10 cellular contexts compared by ENCODE assay signal in genomic region chr19:1177322-1178114, GRCh38. TPM values are rescaled to one million over a fixed set of nuclear protein-coding genes. Genes with fewer than 3 reads are reported as not detected.
A peak's percentile ranks its signal among the peaks of the same experiment; 100 is the strongest.
DNase-seq lines count a peak whose midpoint lies in the region; TF ChIP-seq lines count a peak whose summit lies in the region.
"Had no signal": no experiment of that assay in that cellular context is flagged by ENCODE, and none has a peak within 500 bp of the region (broad histone marks: within the 10 kb centered on the region; RNA-seq: fewer than 3 reads in every experiment).

No MANE protein-coding gene starts in this region.

- CTCF ChIA-PET in PC-9 (lab: Charles Lee) = no interaction called here

- H3K9me2 ChIP-seq in PC-9 (ENCODE audit: insufficient read depth) = no peaks in the 10 kb centered on the region

- H3F3A ChIP-seq in PC-9 (ENCODE audit: insufficient read depth, low read depth) = peaks cover 55% of the 10 kb centered on the region; the same call in 1 of the 2 replicates

- TF ChIP-seq CTCF in PC-9 (conservative IDR thresholded peaks at IDR 0.05) = no peak; the same call in 1 of the 2 replicates

- peak overlapping the region; percentile 77 for H3K9ac ChIP-seq in skeletal muscle satellite cell (ENCODE audit: low read depth, low read length)

- H3K36me3 ChIP-seq in PC-9 (ENCODE audit: low read depth) (no peaks in the 10 kb centered on the region), esophagus (ENCODE audit: control insufficient read depth in 2 of 2, insufficient read depth in 2 of 2, low read length in 1 of 2) (no peaks in the 10 kb centered on the region), skeletal muscle satellite cell (ENCODE audit: insufficient read depth, low read length) (no peaks in the 10 kb centered on the region)

- POLR2A ChIA-PET in PC-9 (lab: Charles Lee; ENCODE audit: unreplicated experiment) = no interaction called here

- H3K27me3 ChIP-seq in PC-9 (ENCODE audit: insufficient read depth, low read depth) (no peaks in the 10 kb centered on the region), esophagus (ENCODE audit: control insufficient read depth in 1 of 2, insufficient read depth in 2 of 2, low read length in 2 of 2) (no peaks in the 10 kb centered on the region), skeletal muscle satellite cell (ENCODE audit: control insufficient read depth, insufficient read depth, low read length) (no peaks in the 10 kb centered on the region)

- peak overlapping the region; percentile 80 for H3K4me2 ChIP-seq in PC-9
- peak overlapping the region; percentile 78 for H3K4me2 ChIP-seq in skeletal muscle satellite cell (ENCODE audit: low read length)

- DNase-seq in GM04503 (ENCODE audit: low read depth) (peak; percentile 94), PC-9 (peak; percentile 82 to 87), mucosa of gallbladder (ENCODE audit: low spot score) (no peak), NCI-H1694 (lab: John Stamatoyannopoulos, UW) (no peak), cerebellar nuclear complex (lab: John Stamatoyannopoulos, UW) (no peak), DMS153 (lab: John Stamatoyannopoulos, UW) (no peak)
- DNase-seq: activated gamma-delta T cell treated with Interleukin-2 at 50 U/mL for 16 hours, NCI-H1436 treated with DMSO at 0.1 percent for 48 hours had no signal

- peaks cover 52% of the 10 kb centered on the region for H3K4me1 ChIP-seq in PC-9 (replicated peaks; ENCODE audit: insufficient read depth)
- H3K4me1 ChIP-seq in esophagus (ENCODE audit: control insufficient read depth in 2 of 2, insufficient read depth in 2 of 2, low read length in 1 of 2) = peaks cover 0 to 18% of the 10 kb centered on the region in 2 donors
- peaks cover 29% of the 10 kb centered on the region for H3K4me1 ChIP-seq in skeletal muscle satellite cell (ENCODE audit: control insufficient read depth, insufficient read depth, low read length)

- TSS peak; percentile 30 for BruUV-seq in PC-9 (replicated peaks; lab: Mats Ljungman, UMichigan)

- H3K9me3 ChIP-seq in PC-9 (ENCODE audit: insufficient read depth, low read depth) = no peaks in the 10 kb centered on the region
- peaks cover 0 to 2% of the 10 kb centered on the region in 2 donors for H3K9me3 ChIP-seq in esophagus (ENCODE audit: control insufficient read depth in 2 of 2, insufficient read depth in 1 of 2, low read depth in 1 of 2, low read length in 1 of 2)
- no peaks in the 10 kb centered on the region for H3K9me3 ChIP-seq in skeletal muscle satellite cell (replicated peaks; ENCODE audit: low read length)

- H3K27ac ChIP-seq in PC-9 (peak overlapping the region; percentile 90), esophagus (ENCODE audit: low read depth in 2 of 2, low read length in 1 of 2) (peak overlapping the region; percentile 84 to 88)

- 33 to 46% methylated on average over 25 of the region's 25 CpGs for WGBS in esophagus, 2 donors

- H3K4me3 ChIP-seq in PC-9 (peak overlapping the region; percentile 36; the same call in 1 of the 2 replicates), esophagus (ENCODE audit: low read depth in 1 of 2, low read length in 2 of 2) (peak overlapping the region in 1 of 2 donors; percentile 7), skeletal muscle satellite cell (ENCODE audit: low read length) (peak overlapping the region; percentile 53)

- H4K20me1 ChIP-seq in PC-9 (ENCODE audit: insufficient read depth) = no peaks in the 10 kb centered on the region

- H3K79me2 ChIP-seq in PC-9 (ENCODE audit: low read depth) = peaks cover 13% of the 10 kb centered on the region

- intact Hi-C loops in PC-9 (cut with micrococcal nuclease; ENCODE audit: unreplicated experiment) = no loop called here

- H2AFZ ChIP-seq in PC-9 = no peak overlapping the region

RNA-seq across cellular contexts. Expression of gene SBNO2, which starts 3.5 kb away (rescaled TPM):
- total RNA-seq in PC-9 (2021) (75.6 and 82.4 TPM in 2 replicates), mucosa of gallbladder (64.1 TPM)
- 10 to 100 TPM; 43.1 to 56.5 TPM for polyA plus RNA-seq in esophagus
- total RNA-seq in skeletal muscle satellite cell (2012; rRNA removed) = 43.3 and 44.1 TPM in 2 replicates

RNA-seq across cellular contexts. Expression of gene STK11, which starts 28.1 kb away (rescaled TPM):
- total RNA-seq in PC-9 (2021) (53.0 and 59.5 TPM in 2 replicates), mucosa of gallbladder (72.2 TPM)
- 10 to 100 TPM; 38.8 to 61.4 TPM for polyA plus RNA-seq in esophagus
- total RNA-seq in skeletal muscle satellite cell (2012; rRNA removed) = 50.7 and 61.9 TPM in 2 replicates

Comparison
In these comparisons a context has a peak if more than half of its experiments do, and no peak if none do; other contexts are left out.
1. DNase-seq: peak in GM04503 (single experiment) and PC-9 (2 of 2); none in mucosa of gallbladder (single experiment), NCI-H1694 (single experiment), cerebellar nuclear complex (0 of 2) and DMS153 (single experiment).